ENCODE assay signal across 8 cellular contexts in genomic region chr19:11639602-11640471, GRCh38. TPM values are rescaled to one million over a fixed set of nuclear protein-coding genes. Genes with fewer than 3 reads are reported as not detected.
DNase-seq lines count a peak whose midpoint lies in the region; ATAC-seq and TF ChIP-seq lines count a peak whose summit lies in the region.

No MANE protein-coding gene starts in this region.

- BruUV-seq in OCI-LY7 (replicated peaks; lab: Mats Ljungman, UMichigan) = TSS peak; percentile 64

- no peaks in the 10 kb centered on the region for H4K20me1 ChIP-seq in OCI-LY7 (ENCODE audit: insufficient read depth, low read length)

- POLR2A ChIA-PET in OCI-LY7 (lab: Charles Lee) = interaction anchor here (0.5 to 1.2 kb wide), 2 partner anchors 10 to 862 kb away, joined by 3 to 9 read pairs; no protein-coding TSS in a partner anchor

- 2% methylated on average over 55 of the region's 55 CpGs for WGBS in esophagus, 2 donors

- H3K27ac ChIP-seq in HUES6 (ENCODE audit: low read depth, low read length) (peak overlapping the region; percentile 66; the same call in 1 of the 2 replicates), OCI-LY7 (ENCODE audit: low read depth, low read length, poor library complexity, severe bottlenecking) (no peak overlapping the region), esophagus (ENCODE audit: low read depth in 2 of 2, low read length in 1 of 2) (peak overlapping the region; percentile 22 to 38)

- H3K36me3 ChIP-seq in HUES6 (ENCODE audit: control insufficient read depth, insufficient read depth, low read length) (no peaks in the 10 kb centered on the region), OCI-LY7 (ENCODE audit: insufficient read depth, low read length) (no peaks in the 10 kb centered on the region), esophagus (ENCODE audit: control insufficient read depth in 2 of 2, insufficient read depth in 2 of 2, low read length in 1 of 2) (no peaks in the 10 kb centered on the region), mucosa of stomach (ENCODE audit: control insufficient read depth, insufficient read depth, low read length) (no peaks in the 10 kb centered on the region)

- no peak for TF ChIP-seq CTCF in OCI-LY7 (conservative IDR thresholded peaks at IDR 0.05; ENCODE audit: low read length)

- H3K27me3 ChIP-seq in HUES6 (ENCODE audit: control insufficient read depth, insufficient read depth, low read length) (no peaks in the 10 kb centered on the region), esophagus (ENCODE audit: control insufficient read depth in 1 of 2, insufficient read depth in 2 of 2, low read length in 2 of 2) (no peaks in the 10 kb centered on the region), mucosa of stomach (ENCODE audit: control insufficient read depth, insufficient read depth, low read length) (no peaks in the 10 kb centered on the region)

- peak overlapping the region; percentile 91 for H2AFZ ChIP-seq in OCI-LY7 (ENCODE audit: low read length)

- H3K9ac ChIP-seq in HUES6 (ENCODE audit: low read length) (peak overlapping the region; percentile 91), mucosa of stomach (ENCODE audit: low read length) (peak overlapping the region; percentile 78)

- peak; percentile 98 for DNase-seq in COLO668 (lab: John Stamatoyannopoulos, UW; ENCODE audit: unreplicated experiment)
- peak; percentile 98 for DNase-seq in OCI-LY7 (ENCODE audit: low spot score)
- DNase-seq in activated T-cell treated with anti-CD3 and anti-CD28 coated beads for 48 hours (ENCODE audit: low read depth) = peak; percentile 93
- peak; percentile 66 to 76 for DNase-seq in stimulated activated CD8-positive, alpha-beta memory T cell treated with anti-CD3 and anti-CD28 coated beads, Interleukin-4, amount 100 ng/mL, for 4 hours (ENCODE audit: low read depth in 2 of 2, low spot score in 1 of 2)

- no peaks in the 10 kb centered on the region for H3K79me2 ChIP-seq in OCI-LY7 (ENCODE audit: insufficient read depth, low read depth, low read length)

- peak; percentile 92 for ATAC-seq in GM21423 (IDR thresholded peaks at IDR 0.05; ENCODE audit: unreplicated experiment)

- intact Hi-C loops in OCI-LY7 (cut with micrococcal nuclease; ENCODE audit: unreplicated experiment) = no loop called here

- H3K4me3 ChIP-seq in HUES6 (ENCODE audit: low read depth, low read length) (peak overlapping the region; percentile 91), OCI-LY7 (ENCODE audit: low read depth, low read length, poor library complexity, severe bottlenecking) (peak overlapping the region; percentile 85), esophagus (ENCODE audit: low read depth in 1 of 2, low read length in 2 of 2) (peak overlapping the region; percentile 67), mucosa of stomach (ENCODE audit: low read length) (peak overlapping the region; percentile 77)

- CTCF ChIA-PET in OCI-LY7 (lab: Charles Lee; ENCODE audit: unreplicated experiment) = no interaction called here

- H3K4me1 ChIP-seq in HUES6 (ENCODE audit: control insufficient read depth, insufficient read depth, low read length) = no peaks in the 10 kb centered on the region
- peaks cover 3% of the 10 kb centered on the region for H3K4me1 ChIP-seq in OCI-LY7 (ENCODE audit: insufficient read depth, low read length, poor library complexity, severe bottlenecking)
- no peaks in the 10 kb centered on the region for H3K4me1 ChIP-seq in esophagus (ENCODE audit: control insufficient read depth in 2 of 2, insufficient read depth in 2 of 2, low read length in 1 of 2)
- H3K4me1 ChIP-seq in mucosa of stomach (ENCODE audit: control insufficient read depth, insufficient read depth, low read length) = no peaks in the 10 kb centered on the region

- H3K9me2 ChIP-seq in OCI-LY7 (ENCODE audit: insufficient read depth, low read length) = no peaks in the 10 kb centered on the region

- H3K9me3 ChIP-seq in HUES6 (ENCODE audit: control insufficient read depth, insufficient read depth, low read depth, low read length) (peaks cover 6% of the 10 kb centered on the region; the same call in 1 of the 2 replicates), OCI-LY7 (ENCODE audit: low read length) (no peaks in the 10 kb centered on the region), esophagus (ENCODE audit: control insufficient read depth in 2 of 2, insufficient read depth in 1 of 2, low read depth in 1 of 2, low read length in 1 of 2) (no peaks in the 10 kb centered on the region), mucosa of stomach (ENCODE audit: control insufficient read depth, low read length) (no peaks in the 10 kb centered on the region)

- peak overlapping the region; percentile 89 for H3K4me2 ChIP-seq in OCI-LY7 (ENCODE audit: low read length)

RNA-seq across cellular contexts. Expression of gene ZNF627, which starts 42.6 kb away (rescaled TPM):
- total RNA-seq in OCI-LY7 (2014; rRNA removed; shearing (Covaris generic)) = 8.0 and 11.0 TPM in 2 replicates
- total RNA-seq in OCI-LY7 (2022) = 16.0 and 16.8 TPM in 2 replicates
- polyA plus RNA-seq in esophagus = 1 to 10 TPM; 2.5 to 3.0 TPM
